In the genomic region with DNA sequence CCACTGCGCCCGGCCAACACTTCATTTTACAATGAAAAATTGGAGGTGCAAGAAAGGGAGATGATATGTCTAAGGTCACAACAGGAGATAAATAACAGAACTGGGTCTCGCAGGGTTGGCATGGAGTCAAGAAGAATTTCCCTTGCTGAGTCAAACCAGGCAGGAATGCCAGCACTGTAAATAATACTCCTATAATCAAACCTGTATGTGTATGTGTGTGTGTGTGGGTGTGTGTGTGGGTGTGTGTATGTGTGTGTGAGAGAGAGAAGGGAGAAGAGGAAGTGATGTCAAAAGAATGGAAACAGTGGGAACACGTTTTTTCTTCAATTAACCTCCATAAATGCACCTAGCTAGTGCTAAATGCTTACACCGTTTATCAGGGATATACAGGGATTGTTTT, we compare ENCODE assay signal across 11 cellular contexts.
DNase-seq lines count a peak whose midpoint lies in the region; TF ChIP-seq lines count a peak whose summit lies in the region.
"Had no signal": no experiment of that assay in that cellular context is flagged by ENCODE, and none has a peak within 500 bp of the region (broad histone marks: within the 10 kb centered on the region; RNA-seq: fewer than 3 reads in every experiment).

No MANE protein-coding gene starts in this region.

- H3K4me2 ChIP-seq in mesenchymal stem cell (ENCODE audit: low read length, poor library complexity, severe bottlenecking): no peak overlapping the region
- H3K4me2 ChIP-seq: A549 had no signal

- peak; percentile 3 for DNase-seq in NCI-H146 (lab: John Stamatoyannopoulos, UW)
- DNase-seq in NCI-H146 treated with DMSO at 0.1 percent for 48 hours (lab: John Stamatoyannopoulos, UW; ENCODE audit: unreplicated experiment): no peak
- peak; percentile 41 for DNase-seq in HS-27A (ENCODE audit: low read depth)
- peak; percentile 68 for DNase-seq in astrocyte of the spinal cord (ENCODE audit: low read depth, low spot score)
- peak; percentile 72 for DNase-seq in mesenchymal stem cell
- no peak for DNase-seq in posterior vena cava (ENCODE audit: low spot score)
- DNase-seq in testis: no peak
- no peak for DNase-seq in GM19240 (ENCODE audit: insufficient read length, low spot score)

- in situ Hi-C loops in astrocyte of the spinal cord (cut with HindIII; ENCODE audit: low sequenced_read_pairs): no loop called here

- H3K4me1 ChIP-seq in mesenchymal stem cell (ENCODE audit: control insufficient read depth, insufficient read depth, low read depth, low read length) (no peaks in the 10 kb centered on the region), testis (peaks cover 5% of the 10 kb centered on the region)
- H3K4me1 ChIP-seq: body of pancreas had no signal

- no peaks in the 10 kb centered on the region for H3K9me3 ChIP-seq in mesenchymal stem cell (ENCODE audit: control insufficient read depth, low read length)
- H3K9me3 ChIP-seq in testis: no peaks in the 10 kb centered on the region
- H3K9me3 ChIP-seq: A549, body of pancreas had no signal

- H3K4me3 ChIP-seq in astrocyte of the spinal cord (ENCODE audit: low read depth, low read length): no peak overlapping the region
- H3K4me3 ChIP-seq in mesenchymal stem cell (ENCODE audit: insufficient read depth in 1 of 2, low read depth in 1 of 2, low read length in 2 of 2): no peak overlapping the region
- no peak overlapping the region for H3K4me3 ChIP-seq in testis
- H3K4me3 ChIP-seq: A549, body of pancreas had no signal

- H2BK5ac ChIP-seq in mesenchymal stem cell (ENCODE audit: low read depth, low read length, poor library complexity, severe bottlenecking): no peak overlapping the region

- no peak overlapping the region for H3K14ac ChIP-seq in mesenchymal stem cell (ENCODE audit: low read length in 2 of 2)

- no peak overlapping the region for H3K27ac ChIP-seq in mesenchymal stem cell (ENCODE audit: low read length, poor library complexity, severe bottlenecking)
- H3K27ac ChIP-seq in testis: no peak overlapping the region
- H3K27ac ChIP-seq: A549, body of pancreas had no signal

- no peak for TF ChIP-seq POLR2A in testis (IDR thresholded peaks at IDR 0.05)

- H2AK5ac ChIP-seq in mesenchymal stem cell (ENCODE audit: low read length, severe bottlenecking): no peak overlapping the region

- H3K23ac ChIP-seq in mesenchymal stem cell (ENCODE audit: low read length in 2 of 2): no peak overlapping the region

- H4K91ac ChIP-seq in mesenchymal stem cell (ENCODE audit: low read length): no peak overlapping the region

- WGBS in mesenchymal stem cell: 77% methylated on average over 4 of the region's 5 CpGs
- WGBS in testis, 2 donors: 54 to 63% methylated on average over 5 of the region's 5 CpGs

- intact Hi-C loops in posterior vena cava (cut with DNase I): loop anchor here in 1 of 2 donors (10.0 kb wide), 1 partner anchor 72 kb away; the partner anchor contains the start of genes ERP29 and TMEM116
- intact Hi-C loops in testis (cut with DNase I; ENCODE audit: low total_unique reads): no loop called here

- peak overlapping the region; percentile 14 for H3K9ac ChIP-seq in mesenchymal stem cell (ENCODE audit: low read length)
- H3K9ac ChIP-seq: parathyroid adenoma had no signal

- H3K79me1 ChIP-seq in mesenchymal stem cell (replicated peaks; ENCODE audit: low read length, poor library complexity, severe bottlenecking): no peaks in the 10 kb centered on the region

- TF ChIP-seq CTCF in astrocyte of the spinal cord (IDR thresholded peaks at IDR 0.05; ENCODE audit: low read depth, low read length) (no peak), testis (IDR thresholded peaks at IDR 0.05) (no peak)

- H3K36me3 ChIP-seq in mesenchymal stem cell (ENCODE audit: control insufficient read depth in 1 of 2, insufficient read depth in 2 of 2, low read depth in 1 of 2, low read length in 2 of 2): no peaks in the 10 kb centered on the region
- no peaks in the 10 kb centered on the region for H3K36me3 ChIP-seq in testis (ENCODE audit: low read depth, missing control alignments)

- no peak overlapping the region for H2BK15ac ChIP-seq in mesenchymal stem cell (ENCODE audit: low read depth, poor library complexity, severe bottlenecking)

- no peak overlapping the region for H4K8ac ChIP-seq in mesenchymal stem cell (ENCODE audit: low read length)

- H2BK12ac ChIP-seq in mesenchymal stem cell (ENCODE audit: low read length in 2 of 2): no peak overlapping the region

- H2AFZ ChIP-seq in mesenchymal stem cell (ENCODE audit: low read depth, low read length): no peak overlapping the region
- H2AFZ ChIP-seq: parathyroid adenoma had no signal

- H3K4ac ChIP-seq in mesenchymal stem cell (ENCODE audit: low read depth in 1 of 2, low read length in 2 of 2): no peak overlapping the region

- H3K18ac ChIP-seq in mesenchymal stem cell (ENCODE audit: low read depth in 1 of 2, low read length in 2 of 2): no peak overlapping the region

- no peak overlapping the region for H2BK120ac ChIP-seq in mesenchymal stem cell (ENCODE audit: low read depth, low read length)

- H3K27me3 ChIP-seq in mesenchymal stem cell (ENCODE audit: control insufficient read depth in 1 of 2, insufficient read depth in 1 of 2, low read length in 2 of 2) (no peaks in the 10 kb centered on the region), testis (no peaks in the 10 kb centered on the region)
- H3K27me3 ChIP-seq: body of pancreas had no signal

Comparison
In these comparisons a context has a peak if more than half of its experiments do, and no peak if none do; other contexts are left out.
1. DNase-seq: peak in NCI-H146 (single experiment), HS-27A (single experiment), astrocyte of the spinal cord (single experiment) and mesenchymal stem cell (single experiment); none in NCI-H146 treated with DMSO at 0.1 percent for 48 hours (single experiment), posterior vena cava (single experiment), testis (single experiment) and GM19240 (single experiment).